Comparison of ENCODE assay signal across 15 cellular contexts in the genomic region with DNA sequence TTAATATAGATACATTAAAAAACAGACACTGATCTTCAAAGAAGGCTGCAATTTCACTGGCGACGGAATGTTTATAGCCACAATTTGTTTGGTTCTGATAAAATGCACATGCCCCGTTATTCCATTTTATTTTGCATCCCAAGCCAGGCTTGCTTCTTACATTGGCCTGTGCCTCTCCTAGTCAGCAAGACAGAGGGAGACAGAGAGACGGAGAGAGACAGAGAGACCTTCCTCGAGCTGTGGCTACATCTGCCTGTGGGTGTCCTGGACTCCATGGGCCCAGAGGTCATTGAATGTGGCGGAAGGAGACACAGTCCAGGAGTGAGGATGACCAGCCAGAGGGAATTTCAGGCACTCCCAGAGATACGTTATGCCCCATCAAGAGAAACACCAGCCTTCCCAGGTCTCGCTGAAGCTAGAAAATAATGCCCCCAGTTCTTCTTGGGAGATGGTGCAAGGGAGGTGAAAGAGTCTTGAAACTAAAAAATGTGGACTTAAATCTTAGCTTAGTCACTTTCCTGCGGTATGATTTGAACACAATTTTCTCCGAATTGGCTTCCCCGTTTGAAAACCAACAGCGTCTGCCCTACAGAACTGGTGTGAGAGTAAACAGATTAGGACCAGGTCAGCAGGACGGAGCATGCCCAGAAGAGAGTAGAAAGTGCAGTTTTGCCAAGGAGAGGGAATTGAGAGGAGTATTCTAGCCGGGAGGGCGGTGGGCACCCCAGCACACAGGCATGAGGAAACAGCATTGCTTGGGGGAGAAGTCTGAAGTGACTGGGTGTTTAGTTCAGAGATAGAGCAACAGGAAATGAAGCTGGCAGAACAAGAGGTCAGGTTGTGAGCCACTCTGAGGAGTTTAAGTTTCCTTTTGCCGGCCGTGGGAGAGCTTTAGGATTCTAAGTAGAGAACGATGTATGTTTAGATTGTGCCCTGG.
A peak's percentile ranks its signal among the peaks of the same experiment; 100 is the strongest.
DNase-seq lines count a peak whose midpoint lies in the region; ATAC-seq and TF ChIP-seq lines count a peak whose summit lies in the region.
"Had no signal": no experiment of that assay in that cellular context is flagged by ENCODE, and none has a peak within 500 bp of the region (broad histone marks: within the 10 kb centered on the region; RNA-seq: fewer than 3 reads in every experiment).

No MANE protein-coding gene starts in this region.

- H3K9me3 ChIP-seq in CD4-positive, alpha-beta memory T cell (ENCODE audit: control insufficient read depth in 1 of 2, low read length in 2 of 2), result no peaks in the 10 kb centered on the region
- H3K9me3 ChIP-seq in MM.1S (replicated peaks; ENCODE audit: insufficient read depth, low read length) (no peaks in the 10 kb centered on the region), stomach (peaks cover 0 to 13% (median 8%) of the 10 kb centered on the region in 4 donors)

- no peaks in the 10 kb centered on the region for H3K36me3 ChIP-seq in CD4-positive, alpha-beta memory T cell (ENCODE audit: insufficient read depth, low read length)
- H3K36me3 ChIP-seq in MM.1S (replicated peaks; ENCODE audit: insufficient read depth, low read length) (no peaks in the 10 kb centered on the region), stomach (no peaks in the 10 kb centered on the region)

- peak overlapping the region; percentile 55 for H3K27ac ChIP-seq in CD4-positive, alpha-beta memory T cell (ENCODE audit: low read depth, low read length)
- H3K27ac ChIP-seq in MM.1S (ENCODE audit: low read length) (no peak overlapping the region), stomach (peak overlapping the region in 2 of 5 donors; percentile 25 to 26), coronary artery (no peak overlapping the region)
- H3K27ac ChIP-seq: foreskin keratinocyte had no signal

- WGBS in stomach, 5 donors, result 43 to 48% (median 46%) methylated on average over 18 of the region's 18 CpGs

- peaks cover 59 to 78% (median 68%) of the 10 kb centered on the region in 4 donors for H3K4me1 Mint-ChIP-seq in CD4-positive, alpha-beta memory T cell
- peaks cover 44 to 86% (median 79%) of the 10 kb centered on the region in 4 donors for H3K4me1 Mint-ChIP-seq in naive thymus-derived CD8-positive, alpha-beta T cell

- peak overlapping the region; percentile 35; the same call in 1 of the 2 replicates for H2AFZ ChIP-seq in MM.1S (ENCODE audit: low read length)

- POLR2A ChIA-PET in CD4-positive, alpha-beta memory T cell (lab: Charles Lee; ENCODE audit: partially characterized antibody), result interaction anchor here (0.7 to 3.3 kb wide), 22 partner anchors 10 to 1548 kb away, joined by 3 to 66 read pairs (median 4); partner anchors contain the start of gene BCL11B
- POLR2A ChIA-PET in naive thymus-derived CD8-positive, alpha-beta T cell (lab: Charles Lee), result interaction anchor here (0.5 to 3.9 kb wide), 21 partner anchors 10 to 499 kb away, joined by 3 to 28 read pairs (median 3); no protein-coding TSS in a partner anchor

- H3K79me2 ChIP-seq in MM.1S (ENCODE audit: low read length), result no peaks in the 10 kb centered on the region

- peak overlapping the region; percentile 89 to 98 (median 94) for H3K27ac Mint-ChIP-seq in CD4-positive, alpha-beta memory T cell
- H3K27ac Mint-ChIP-seq in naive thymus-derived CD8-positive, alpha-beta T cell, result peak overlapping the region; percentile 88 to 100 (median 96)
- H3K27ac Mint-ChIP-seq: H9 had no signal

- H3K36me3 Mint-ChIP-seq in CD4-positive, alpha-beta memory T cell, result no peaks in the 10 kb centered on the region
- no peaks in the 10 kb centered on the region for H3K36me3 Mint-ChIP-seq in naive thymus-derived CD8-positive, alpha-beta T cell

- H3F3A ChIP-seq in MM.1S (ENCODE audit: insufficient read depth, low read length), result no peaks in the 10 kb centered on the region

- H3K27me3 Mint-ChIP-seq in CD4-positive, alpha-beta memory T cell, result no peaks in the 10 kb centered on the region
- no peaks in the 10 kb centered on the region for H3K27me3 Mint-ChIP-seq in naive thymus-derived CD8-positive, alpha-beta T cell

- no peak for TF ChIP-seq POLR2A in stomach (IDR thresholded peaks at IDR 0.05)

- H3K4me2 ChIP-seq in MM.1S (ENCODE audit: low read depth, low read length), result peak overlapping the region; percentile 27; the same call in 1 of the 2 replicates

- no peaks in the 10 kb centered on the region for H3K27me3 ChIP-seq in CD4-positive, alpha-beta memory T cell (ENCODE audit: insufficient read depth, low read length)
- H3K27me3 ChIP-seq in MM.1S (replicated peaks; ENCODE audit: insufficient read depth, low read length) (no peaks in the 10 kb centered on the region), stomach (no peaks in the 10 kb centered on the region)
- H3K27me3 ChIP-seq: foreskin keratinocyte had no signal

- peak overlapping the region; percentile 0 to 45 for H3K4me3 ChIP-seq in CD4-positive, alpha-beta memory T cell (ENCODE audit: low read length in 2 of 2)
- H3K4me3 ChIP-seq in MM.1S (ENCODE audit: low read length) (no peak overlapping the region), stomach (no peak overlapping the region), coronary artery (no peak overlapping the region)
- H3K4me3 ChIP-seq: skin epidermis had no signal

- TF ChIP-seq CTCF in MM.1S (IDR thresholded peaks at IDR 0.05; ENCODE audit: low read length), result no peak
- TF ChIP-seq CTCF in stomach (IDR thresholded peaks at IDR 0.05), result no peak
- no peak for TF ChIP-seq CTCF in coronary artery (IDR thresholded peaks at IDR 0.05)

- peak; percentile 49 to 56 (median 53) for DNase-seq in CD4-positive, alpha-beta memory T cell
- DNase-seq in MM.1S (no peak), HK-2 (ENCODE audit: unreplicated experiment) (no peak), stomach (no peak), coronary artery (ENCODE audit: low spot score) (no peak), A172 (ENCODE audit: low spot score) (no peak)
- DNase-seq in activated effector memory CD4-positive, alpha-beta T cell treated with anti-CD3 and anti-CD28 coated beads, Interleukin-2, amount 50 U/mL, for 16 hours, result peak; percentile 71
- peak in 7 of 10 donors; percentile 29 to 65 (median 57) for DNase-seq in naive thymus-derived CD8-positive, alpha-beta T cell
- DNase-seq: Calu3, cortex of kidney, foreskin keratinocyte, H9, islet precursor cell, NCI-H187 had no signal

- H4K20me1 ChIP-seq in MM.1S (ENCODE audit: insufficient read depth, low read length), result no peaks in the 10 kb centered on the region

- H3K9ac ChIP-seq in MM.1S (ENCODE audit: low read length), result no peak overlapping the region

- H3K4me1 ChIP-seq in CD4-positive, alpha-beta memory T cell (ENCODE audit: insufficient read depth, low read length), result peaks cover 59% of the 10 kb centered on the region
- H3K4me1 ChIP-seq in MM.1S (ENCODE audit: low read length) (no peaks in the 10 kb centered on the region), stomach (no peaks in the 10 kb centered on the region)
- H3K4me1 ChIP-seq: foreskin keratinocyte had no signal

- intact Hi-C loops in CD4-positive, alpha-beta memory T cell (cut with micrococcal nuclease), result loop anchor here (2.0 to 5.0 kb wide), 2 partner anchors 15 to 253 kb away; no protein-coding TSS in a partner anchor
- intact Hi-C loops in stomach (cut with DNase I; ENCODE audit: low total_unique reads), result no loop called here

- ATAC-seq in naive thymus-derived CD8-positive, alpha-beta T cell, result peak; percentile 82 to 86
- ATAC-seq: foreskin keratinocyte had no signal

- CTCF ChIA-PET in CD4-positive, alpha-beta memory T cell (lab: Charles Lee; ENCODE audit: partially characterized antibody), result interaction anchor here (1.0 to 2.3 kb wide), 9 partner anchors 9 to 103 kb away, joined by 3 to 14 read pairs (median 7); no protein-coding TSS in a partner anchor

- H3K4me3 Mint-ChIP-seq in CD4-positive, alpha-beta memory T cell, result peak overlapping the region; percentile 78 to 92 (median 85)
- peak overlapping the region; percentile 77 to 92 (median 85) for H3K4me3 Mint-ChIP-seq in naive thymus-derived CD8-positive, alpha-beta T cell
- H3K4me3 Mint-ChIP-seq: H9 had no signal

- H3K9me3 Mint-ChIP-seq in CD4-positive, alpha-beta memory T cell, result no peaks in the 10 kb centered on the region
- peaks cover 0 to 4% (median 0%) of the 10 kb centered on the region in 9 donors for H3K9me3 Mint-ChIP-seq in naive thymus-derived CD8-positive, alpha-beta T cell

- no peaks in the 10 kb centered on the region for H3K9me2 ChIP-seq in MM.1S (replicated peaks; ENCODE audit: insufficient read depth, low read length)

- no peak for TF ChIP-seq EP300 in stomach (IDR thresholded peaks at IDR 0.05)

Comparison
In these comparisons a context has a peak if more than half of its experiments do, and no peak if none do; other contexts are left out.
1. DNase-seq: peak in CD4-positive, alpha-beta memory T cell (5 of 5), activated effector memory CD4-positive, alpha-beta T cell treated with anti-CD3 and anti-CD28 coated beads, Interleukin-2, amount 50 U/mL, for 16 hours (single experiment) and naive thymus-derived CD8-positive, alpha-beta T cell (7 of 10); none in MM.1S (single experiment), HK-2 (single experiment), stomach (single experiment), coronary artery (single experiment) and A172 (single experiment).
2. H3K4me3 ChIP-seq: peak in CD4-positive, alpha-beta memory T cell (2 of 2); none in MM.1S (single experiment), stomach (0 of 4) and coronary artery (single experiment).